Comparison of ENCODE assay signal across 23 cellular contexts in the genomic region with DNA sequence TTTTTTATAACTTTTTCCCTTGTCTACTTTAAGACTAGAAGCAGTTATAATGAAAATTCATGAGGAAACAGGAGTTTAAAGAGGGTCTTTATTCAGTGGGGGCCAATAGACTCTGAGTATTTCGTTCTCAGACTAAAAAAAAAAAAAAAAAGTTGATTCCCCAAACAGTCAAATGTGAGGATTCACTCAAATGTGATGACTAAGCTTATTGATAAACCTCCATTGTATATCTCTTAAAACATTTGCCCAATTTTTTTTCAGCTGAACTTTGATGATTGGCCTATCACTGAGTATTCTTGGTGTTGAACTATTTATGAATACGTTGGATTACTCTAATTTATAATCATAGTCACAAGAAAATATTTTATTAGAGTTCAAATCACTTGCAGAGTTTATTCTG.
"Had no signal": no experiment of that assay in that cellular context is flagged by ENCODE, and none has a peak within 500 bp of the region (broad histone marks: within the 10 kb centered on the region; RNA-seq: fewer than 3 reads in every experiment).

No MANE protein-coding gene starts in this region.

- H3K79me2 ChIP-seq: hepatocyte had no signal

- FAIRE-seq: endothelial cell of umbilical vein, frontal cortex, keratinocyte had no signal

- H3K4me2 ChIP-seq: hepatocyte had no signal

- H3K4me3 ChIP-seq: coronary artery, dorsolateral prefrontal cortex, esophagus muscularis mucosa, gastroesophageal sphincter, heart left ventricle, hepatocyte, left lung, lower lobe of right lung, mucosa of descending colon had no signal

- H3K36me3 ChIP-seq: lower lobe of right lung had no signal

- H3K4me1 ChIP-seq: esophagus muscularis mucosa, foreskin keratinocyte, gastroesophageal sphincter, heart left ventricle, left lung, lower lobe of right lung had no signal

- H3K27ac ChIP-seq: coronary artery, dorsolateral prefrontal cortex, esophagus muscularis mucosa, foreskin keratinocyte, gastroesophageal sphincter, heart left ventricle, hepatocyte, left lung, lower lobe of right lung had no signal

- ATAC-seq: foreskin keratinocyte; gastroesophageal sphincter; heart left ventricle; left cardiac atrium; left lung; left ventricle myocardium superior; lower lobe of right lung; mucosa of descending colon; naive thymus-derived CD8-positive, alpha-beta T cell had no signal

- H2AFZ ChIP-seq: hepatocyte had no signal

- H3K27me3 ChIP-seq: dorsolateral prefrontal cortex, esophagus muscularis mucosa, foreskin keratinocyte, gastroesophageal sphincter, heart left ventricle, hepatocyte, left lung had no signal

- H3K9me3 ChIP-seq: esophagus muscularis mucosa, gastroesophageal sphincter, heart left ventricle, left lung, lower lobe of right lung, mucosa of descending colon had no signal

- DNase-seq: dermis blood vessel endothelial cell; dorsolateral prefrontal cortex; effector CD4-positive, alpha-beta T cell; effector memory CD4-positive, alpha-beta T cell; foreskin keratinocyte; heart left ventricle; hypothalamus; immature natural killer cell; left cardiac atrium; left lung; left ventricle myocardium superior; lower lobe of right lung; mesenchymal stem cell; mucosa of descending colon; naive B cell; naive thymus-derived CD8-positive, alpha-beta T cell had no signal
